Comparison of ENCODE assay signal across 21 cellular contexts in the genomic region with DNA sequence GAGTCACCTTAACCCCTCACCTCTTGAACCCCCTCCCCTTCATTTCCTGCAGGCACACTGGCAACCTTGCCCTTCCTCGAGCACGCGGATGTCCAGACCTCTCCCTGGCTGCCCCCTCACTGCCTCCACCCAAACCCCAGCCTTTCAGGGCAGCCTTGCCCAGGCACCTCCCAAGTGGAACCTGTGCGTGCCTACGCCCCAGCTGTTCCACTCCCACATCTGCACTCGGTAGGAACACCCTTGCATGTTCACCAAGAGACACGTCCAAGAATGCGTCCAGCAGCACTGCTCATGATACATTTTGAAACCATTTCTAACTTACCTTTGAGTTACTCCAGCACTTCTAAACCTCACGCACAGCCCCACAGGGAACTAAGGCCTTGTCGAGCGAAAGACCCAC.
DNase-seq lines count a peak whose midpoint lies in the region; ATAC-seq and TF ChIP-seq lines count a peak whose summit lies in the region.
"Had no signal": no experiment of that assay in that cellular context is flagged by ENCODE, and none has a peak within 500 bp of the region (broad histone marks: within the 10 kb centered on the region; RNA-seq: fewer than 3 reads in every experiment).

No MANE protein-coding gene starts in this region.

- no peaks in the 10 kb centered on the region for H3K9me3 ChIP-seq in neural progenitor cell (ENCODE audit: low read depth)
- no peaks in the 10 kb centered on the region for H3K9me3 ChIP-seq in PC-9 (ENCODE audit: insufficient read depth, low read depth)
- H3K9me3 ChIP-seq: BLaER1, Caco-2 had no signal

- H3K27me3 Mint-ChIP-seq in central memory CD8-positive, alpha-beta T cell, result no peaks in the 10 kb centered on the region
- peaks cover 5% of the 10 kb centered on the region for H3K27me3 Mint-ChIP-seq in neural progenitor cell (ENCODE audit: insufficient read depth, low read depth)
- H3K27me3 Mint-ChIP-seq: B cell had no signal

- H2AFZ ChIP-seq in neural progenitor cell (replicated peaks) (no peak overlapping the region), PC-9 (no peak overlapping the region)

- no peak overlapping the region for H3K9ac ChIP-seq in neural progenitor cell
- H3K9ac ChIP-seq: BLaER1 had no signal

- H3K9me3 Mint-ChIP-seq in central memory CD8-positive, alpha-beta T cell, result no peaks in the 10 kb centered on the region
- no peaks in the 10 kb centered on the region for H3K9me3 Mint-ChIP-seq in neural progenitor cell
- H3K9me3 Mint-ChIP-seq in stimulated activated effector memory CD8-positive, alpha-beta T cell treated with anti-CD3 and anti-CD28 coated beads, Interleukin-12 subunit alpha, Interleukin-12 subunit beta, amount 100 ng/mL, for 72 hours, result no peaks in the 10 kb centered on the region
- H3K9me3 Mint-ChIP-seq: CD4-positive, CD25-positive, alpha-beta regulatory T cell; CD8-positive, alpha-beta T cell had no signal

- peaks cover 6% of the 10 kb centered on the region for H3K4me1 Mint-ChIP-seq in central memory CD8-positive, alpha-beta T cell
- peaks cover 33% of the 10 kb centered on the region for H3K4me1 Mint-ChIP-seq in neural progenitor cell
- H3K4me1 Mint-ChIP-seq in stimulated activated effector memory CD8-positive, alpha-beta T cell treated with anti-CD3 and anti-CD28 coated beads, Interleukin-12 subunit alpha, Interleukin-12 subunit beta, amount 100 ng/mL, for 72 hours, result peaks cover 13% of the 10 kb centered on the region

- H3K79me2 ChIP-seq in neural progenitor cell (ENCODE audit: low read depth), result no peaks in the 10 kb centered on the region
- H3K79me2 ChIP-seq in PC-9 (ENCODE audit: low read depth), result no peaks in the 10 kb centered on the region

- H3K36me3 Mint-ChIP-seq in central memory CD8-positive, alpha-beta T cell (ENCODE audit: insufficient read depth), result no peaks in the 10 kb centered on the region
- no peaks in the 10 kb centered on the region for H3K36me3 Mint-ChIP-seq in neural progenitor cell
- H3K36me3 Mint-ChIP-seq in stimulated activated effector memory CD8-positive, alpha-beta T cell treated with anti-CD3 and anti-CD28 coated beads, Interleukin-12 subunit alpha, Interleukin-12 subunit beta, amount 100 ng/mL, for 72 hours, result no peaks in the 10 kb centered on the region
- H3K36me3 Mint-ChIP-seq: CD4-positive, CD25-positive, alpha-beta regulatory T cell; CD8-positive, alpha-beta T cell had no signal

- BruUV-seq in PC-9 (replicated peaks; lab: Mats Ljungman, UMichigan), result no TSS peak

- CTCF ChIA-PET in PC-9 (lab: Charles Lee), result no interaction called here

- H3K4me3 ChIP-seq in neural progenitor cell, result no peak overlapping the region
- H3K4me3 ChIP-seq in PC-9, result no peak overlapping the region
- H3K4me3 ChIP-seq: BLaER1, GM12878 had no signal

- POLR2A ChIA-PET in PC-9 (lab: Charles Lee; ENCODE audit: unreplicated experiment), result no interaction called here

- H3K4me2 ChIP-seq in neural progenitor cell, result no peak overlapping the region
- no peak overlapping the region for H3K4me2 ChIP-seq in PC-9
- H3K4me2 ChIP-seq: BLaER1 had no signal

- H3K36me3 ChIP-seq in neural progenitor cell, result no peaks in the 10 kb centered on the region
- H3K36me3 ChIP-seq in PC-9 (ENCODE audit: low read depth), result no peaks in the 10 kb centered on the region
- H3K36me3 ChIP-seq: BLaER1 had no signal

- no peaks in the 10 kb centered on the region for H4K20me1 ChIP-seq in neural progenitor cell (ENCODE audit: low read depth)
- no peaks in the 10 kb centered on the region for H4K20me1 ChIP-seq in PC-9 (ENCODE audit: insufficient read depth)
- H4K20me1 ChIP-seq: BLaER1 had no signal

- H3K9me2 ChIP-seq in PC-9 (ENCODE audit: insufficient read depth), result no peaks in the 10 kb centered on the region

- H3F3A ChIP-seq in neural progenitor cell (ENCODE audit: low read depth) (no peaks in the 10 kb centered on the region), PC-9 (ENCODE audit: insufficient read depth, low read depth) (no peaks in the 10 kb centered on the region; the same call in 1 of the 2 replicates)

- TF ChIP-seq CTCF in neural progenitor cell (IDR thresholded peaks at IDR 0.05) (no peak), PC-9 (conservative IDR thresholded peaks at IDR 0.05) (no peak)

- H3K27ac ChIP-seq in neural progenitor cell, result no peak overlapping the region
- no peak overlapping the region for H3K27ac ChIP-seq in PC-9
- H3K27ac ChIP-seq: 22Rv1, BLaER1, C4-2B had no signal

- H3K4me1 ChIP-seq in neural progenitor cell (no peaks in the 10 kb centered on the region), PC-9 (replicated peaks; ENCODE audit: insufficient read depth) (0 out of 2 replicates have a peak, but pooled peaks cover 6% of the 10 kb centered on the region)
- H3K4me1 ChIP-seq: Caco-2 had no signal

- no peak overlapping the region for H3K4me3 Mint-ChIP-seq in central memory CD8-positive, alpha-beta T cell
- H3K4me3 Mint-ChIP-seq in neural progenitor cell, result no peak overlapping the region
- no peak overlapping the region for H3K4me3 Mint-ChIP-seq in stimulated activated effector memory CD8-positive, alpha-beta T cell treated with anti-CD3 and anti-CD28 coated beads, Interleukin-12 subunit alpha, Interleukin-12 subunit beta, amount 100 ng/mL, for 72 hours
- H3K4me3 Mint-ChIP-seq: B cell; CD4-positive, CD25-positive, alpha-beta regulatory T cell; CD8-positive, alpha-beta T cell had no signal

- peak; percentile 51 for DNase-seq in activated effector memory CD4-positive, alpha-beta T cell treated with anti-CD3 and anti-CD28 coated beads, Interleukin-2, amount 50 U/mL, for 16 hours
- no peak for DNase-seq in activated effector memory CD4-positive, alpha-beta T cell treated with Interleukin-2 at 50 U/mL for 16 hours
- DNase-seq in central memory CD8-positive, alpha-beta T cell (ENCODE audit: low spot score in 2 of 2), result no peak
- DNase-seq in neural progenitor cell (ENCODE audit: low spot score) (no peak), PC-9 (no peak)
- DNase-seq in stimulated activated effector memory CD8-positive, alpha-beta T cell treated with anti-CD3 and anti-CD28 coated beads, Interleukin-12 subunit alpha, Interleukin-12 subunit beta, amount 100 ng/mL, for 72 hours (ENCODE audit: low spot score in 2 of 2), result no peak
- DNase-seq in activated naive CD4-positive, alpha-beta T cell (lab: John Stamatoyannopoulos, UW), result no peak
- DNase-seq: Caco-2; CD4-positive, CD25-positive, alpha-beta regulatory T cell; CD8-positive, alpha-beta T cell; DMS153; DND-41; GOT3; H7; HCEC 1CT had no signal

- no peaks in the 10 kb centered on the region for H3K27me3 ChIP-seq in neural progenitor cell
- no peaks in the 10 kb centered on the region for H3K27me3 ChIP-seq in PC-9 (ENCODE audit: insufficient read depth, low read depth)
- H3K27me3 ChIP-seq: BLaER1 had no signal

- peak overlapping the region; percentile 68 for H3K27ac Mint-ChIP-seq in central memory CD8-positive, alpha-beta T cell (ENCODE audit: low read depth)
- H3K27ac Mint-ChIP-seq in neural progenitor cell, result peak overlapping the region; percentile 22
- H3K27ac Mint-ChIP-seq in stimulated activated effector memory CD8-positive, alpha-beta T cell treated with anti-CD3 and anti-CD28 coated beads, Interleukin-12 subunit alpha, Interleukin-12 subunit beta, amount 100 ng/mL, for 72 hours, result peak overlapping the region; percentile 12
- H3K27ac Mint-ChIP-seq: B cell; CD4-positive, CD25-positive, alpha-beta regulatory T cell; CD8-positive, alpha-beta T cell had no signal

- intact Hi-C loops in PC-9 (cut with micrococcal nuclease; ENCODE audit: unreplicated experiment), result no loop called here

- no peak for ATAC-seq in central memory CD8-positive, alpha-beta T cell (replicated peaks; ENCODE audit: extremely low read depth, poor library complexity, severe bottlenecking)
- ATAC-seq in stimulated activated effector memory CD8-positive, alpha-beta T cell treated with anti-CD3 and anti-CD28 coated beads, Interleukin-12 subunit alpha, Interleukin-12 subunit beta, amount 100 ng/mL, for 72 hours, result no peak
- no peak for ATAC-seq in GM21825 (IDR thresholded peaks at IDR 0.05; ENCODE audit: unreplicated experiment)
- ATAC-seq: CD8-positive, alpha-beta T cell; GM12878 had no signal

Comparison
In these comparisons a context has a peak if more than half of its experiments do, and no peak if none do; other contexts are left out.
1. H3K27ac Mint-ChIP-seq: peak in every context shown above with its lines; median percentile 68 in central memory CD8-positive, alpha-beta T cell; 22 in neural progenitor cell; 12 in stimulated activated effector memory CD8-positive, alpha-beta T cell treated with anti-CD3 and anti-CD28 coated beads, Interleukin-12 subunit alpha, Interleukin-12 subunit beta, amount 100 ng/mL, for 72 hours.